27 cellular contexts compared by ENCODE assay signal in genomic region chr16:15422222-15422621, GRCh38. TPM values are rescaled to one million over a fixed set of nuclear protein-coding genes. Genes with fewer than 3 reads are reported as not detected.
"Had no signal": no experiment of that assay in that cellular context is flagged by ENCODE, and none has a peak within 500 bp of the region (broad histone marks: within the 10 kb centered on the region; RNA-seq: fewer than 3 reads in every experiment).

No MANE protein-coding gene starts in this region.

- ATAC-seq: effector memory CD8-positive, alpha-beta T cell; esophagus mucosa; gastrocnemius medialis; heart right ventricle; left cardiac atrium; lower lobe of right lung; mucosa of descending colon had no signal

- H3K27me3 ChIP-seq: colonic mucosa, esophagus squamous epithelium, gastrocnemius medialis, heart right ventricle had no signal

- H3K4me1 ChIP-seq: colonic mucosa, esophagus squamous epithelium, gastrocnemius medialis, heart right ventricle, left ventricle myocardium inferior, lower lobe of right lung had no signal

- H3K36me3 ChIP-seq: colonic mucosa, esophagus squamous epithelium, gastrocnemius medialis, heart right ventricle, left ventricle myocardium inferior, lower lobe of right lung had no signal

- FAIRE-seq: endometrium, islet of Langerhans, keratinocyte had no signal

- H3K9me3 ChIP-seq: colonic mucosa, esophagus squamous epithelium, gastrocnemius medialis, heart right ventricle, left ventricle myocardium inferior, lower lobe of right lung, mucosa of descending colon had no signal

- H3K27ac Mint-ChIP-seq: dendritic cell treated with granulocyte-macrophage colony-stimulating factor and Interleukin-4, amounts not matched to agents 40 ng/mL and 50 ng/mL, for 4 days; effector memory CD8-positive, alpha-beta T cell; endodermal cell; mesothelial cell of epicardium had no signal

- H3K4me3 Mint-ChIP-seq: dendritic cell treated with granulocyte-macrophage colony-stimulating factor and Interleukin-4, amounts not matched to agents 40 ng/mL and 50 ng/mL, for 4 days; effector memory CD8-positive, alpha-beta T cell; endodermal cell; mesothelial cell of epicardium had no signal

- H3K4me3 ChIP-seq: colonic mucosa, esophagus squamous epithelium, gastrocnemius medialis, heart right ventricle, left ventricle myocardium inferior, lower lobe of right lung, mucosa of descending colon had no signal

- H3K4me1 Mint-ChIP-seq: endodermal cell, mesothelial cell of epicardium had no signal

- H3K27ac ChIP-seq: colonic mucosa, epithelial cell of prostate, esophagus squamous epithelium, gastrocnemius medialis, heart right ventricle, left ventricle myocardium inferior, lower lobe of right lung had no signal

- DNase-seq: colonic mucosa; cortex of kidney; effector CD8-positive, alpha-beta T cell; effector memory CD8-positive, alpha-beta T cell; endodermal cell; erythroblast; esophagus squamous epithelium; foreskin fibroblast; foreskin melanocyte; gastrocnemius medialis; glutamatergic neuron; head of caudate nucleus; heart right ventricle; hippocampal formation; left cardiac atrium; left ventricle myocardium inferior; lower lobe of right lung; mesenchymal stem cell; mucosa of descending colon had no signal

- H3K36me3 Mint-ChIP-seq: mesothelial cell of epicardium had no signal

- H3K9me3 Mint-ChIP-seq: dendritic cell treated with granulocyte-macrophage colony-stimulating factor and Interleukin-4, amounts not matched to agents 40 ng/mL and 50 ng/mL, for 4 days; effector memory CD8-positive, alpha-beta T cell; endodermal cell; mesothelial cell of epicardium had no signal

RNA-seq across cellular contexts. Expression of gene MPV17L, which starts 26.7 kb away (rescaled TPM):
- total RNA-seq: myocyte had no signal
